Comparison of ENCODE assay signal across 8 cellular contexts in genomic region chr14:60249321-60250251, GRCh38. TPM values are rescaled to one million over a fixed set of nuclear protein-coding genes. Genes with fewer than 3 reads are reported as not detected.
DNase-seq lines count a peak whose midpoint lies in the region; ATAC-seq and TF ChIP-seq lines count a peak whose summit lies in the region.

No MANE protein-coding gene starts in this region.

- H3K27me3 Mint-ChIP-seq in activated naive CD8-positive, alpha-beta T cell treated with anti-CD3 and anti-CD28 coated beads for 36 hours = no peaks in the 10 kb centered on the region

- TF ChIP-seq CTCF in DND-41 (IDR thresholded peaks at IDR 0.05; ENCODE audit: borderline replicate concordance, extremely low read depth, low read length, poor library complexity, severe bottlenecking) (no peak), ovary (IDR thresholded peaks at IDR 0.05) (no peak)

- H3K36me3 ChIP-seq in DND-41 (ENCODE audit: insufficient read depth, low read length) (peaks cover 2% of the 10 kb centered on the region; the same call in 1 of the 2 replicates), KOPT-K1 (ENCODE audit: insufficient read depth, low read length) (no peaks in the 10 kb centered on the region), SK-N-MC (ENCODE audit: insufficient read depth, low read length) (no peaks in the 10 kb centered on the region), ovary (no peaks in the 10 kb centered on the region), thymus (ENCODE audit: control insufficient read depth, insufficient read depth) (no peaks in the 10 kb centered on the region)

- H2AFZ ChIP-seq in DND-41 (ENCODE audit: low read depth, low read length) = peak overlapping the region; percentile 35

- no peak for TF ChIP-seq POLR2A in ovary (IDR thresholded peaks at IDR 0.05)

- 0 to 1% (median 0%) methylated on average over 70 to 103 of the region's 107 CpGs for WGBS in ovary, 3 donors
- WGBS in thymus = under 1% methylated on average over 107 of the region's 107 CpGs

- H3K9ac ChIP-seq in DND-41 (ENCODE audit: low read depth, low read length) = peak overlapping the region; percentile 93
- peak overlapping the region; percentile 90 for H3K9ac ChIP-seq in SK-N-MC (ENCODE audit: insufficient read length)

- H3K9me3 ChIP-seq in DND-41 (ENCODE audit: insufficient read depth, low read length, severe bottlenecking) = no peaks in the 10 kb centered on the region
- no peaks in the 10 kb centered on the region for H3K9me3 ChIP-seq in KOPT-K1 (ENCODE audit: insufficient read depth, low read length, poor library complexity, severe bottlenecking)
- H3K9me3 ChIP-seq in SK-N-MC (ENCODE audit: low read depth, low read length) = no peaks in the 10 kb centered on the region
- H3K9me3 ChIP-seq in ovary = no peaks in the 10 kb centered on the region
- no peaks in the 10 kb centered on the region for H3K9me3 ChIP-seq in thymus (ENCODE audit: control insufficient read depth)

- ATAC-seq in DND-41 (ENCODE audit: insufficient read depth, low read depth) = peak; percentile 50
- ATAC-seq in GM21723 (IDR thresholded peaks at IDR 0.05; ENCODE audit: unreplicated experiment) = peak; percentile 45
- ATAC-seq in Right ventricle myocardium inferior = peak; percentile 61

- peaks cover 52% of the 10 kb centered on the region for H3K79me2 ChIP-seq in DND-41 (ENCODE audit: insufficient read depth, low read length)

- DNase-seq in DND-41 (peak; percentile 76), SK-N-MC (ENCODE audit: low read depth, low spot score) (no peak), Right ventricle myocardium inferior (ENCODE audit: missing footprints) (peak; percentile 90), ovary (peak; percentile 65 to 80 (median 73))
- peak; percentile 69 for DNase-seq in activated naive CD8-positive, alpha-beta T cell treated with anti-CD3 and anti-CD28 coated beads for 36 hours

- peaks cover 57% of the 10 kb centered on the region for H3K4me1 Mint-ChIP-seq in activated naive CD8-positive, alpha-beta T cell treated with anti-CD3 and anti-CD28 coated beads for 36 hours

- peak overlapping the region; percentile 80 for H3K4me2 ChIP-seq in DND-41 (ENCODE audit: insufficient read depth, low read length)

- peak overlapping the region; percentile 80 for H3K27ac ChIP-seq in DND-41 (ENCODE audit: low read length)
- H3K27ac ChIP-seq in KOPT-K1 (ENCODE audit: low read depth, low read length, poor library complexity, severe bottlenecking) = peak overlapping the region; percentile 98
- peak overlapping the region; percentile 61; the same call in 1 of the 2 replicates for H3K27ac ChIP-seq in SK-N-MC
- H3K27ac ChIP-seq in ovary = peak overlapping the region; percentile 97 to 99
- H3K27ac ChIP-seq in thymus (ENCODE audit: low read depth) = peak overlapping the region; percentile 99

- H4K20me1 ChIP-seq in DND-41 (ENCODE audit: insufficient read depth, low read length) = peaks cover 39% of the 10 kb centered on the region

- peaks cover 1% of the 10 kb centered on the region for H3K9me3 Mint-ChIP-seq in activated naive CD8-positive, alpha-beta T cell treated with anti-CD3 and anti-CD28 coated beads for 36 hours

- H3K36me3 Mint-ChIP-seq in activated naive CD8-positive, alpha-beta T cell treated with anti-CD3 and anti-CD28 coated beads for 36 hours = peaks cover 14% of the 10 kb centered on the region

- peak overlapping the region; percentile 83 for H3K4me3 Mint-ChIP-seq in activated naive CD8-positive, alpha-beta T cell treated with anti-CD3 and anti-CD28 coated beads for 36 hours

- no peak for TF ChIP-seq EP300 in ovary (IDR thresholded peaks at IDR 0.05)

- H3K27ac Mint-ChIP-seq in activated naive CD8-positive, alpha-beta T cell treated with anti-CD3 and anti-CD28 coated beads for 36 hours = peak overlapping the region; percentile 78

- H3K4me1 ChIP-seq in DND-41 (ENCODE audit: insufficient read depth, low read length) (peaks cover 47% of the 10 kb centered on the region), ovary (ENCODE audit: insufficient read depth) (peaks cover 4% of the 10 kb centered on the region), thymus (ENCODE audit: control insufficient read depth, insufficient read depth, low read length) (peaks cover 9% of the 10 kb centered on the region)

- no peaks in the 10 kb centered on the region for H3K27me3 ChIP-seq in DND-41 (ENCODE audit: insufficient read depth, low read length, poor library complexity)
- no peaks in the 10 kb centered on the region for H3K27me3 ChIP-seq in ovary
- no peaks in the 10 kb centered on the region for H3K27me3 ChIP-seq in thymus (ENCODE audit: control insufficient read depth, insufficient read depth)

- intact Hi-C loops in Right ventricle myocardium inferior (cut with DNase I) = loop anchor here (2.0 to 5.0 kb wide), 3 partner anchors 53 to 159 kb away; partner anchors contain the start of gene PCNX4
- intact Hi-C loops in ovary (cut with DNase I) = loop anchor here in 2 of 4 donors (2.0 to 10.0 kb wide), 3 partner anchors 85 to 157 kb away; partner anchors contain the start of genes DHRS7 (in 1 of the 2) and PCNX4 (in 1 of the 2)

- H3K4me3 ChIP-seq in DND-41 (ENCODE audit: low read depth in 1 of 2, low read length in 2 of 2) (peak overlapping the region; percentile 62 to 67; a peak in 3 of 4 replicates), SK-N-MC (peak overlapping the region; percentile 92), ovary (peak overlapping the region; percentile 91), thymus (ENCODE audit: low read length) (peak overlapping the region; percentile 96)

RNA-seq across cellular contexts. Expression of gene PPM1A, which starts 0.6 kb away (rescaled TPM):
- 10 to 100 TPM; 40.5 to 47.2 TPM for total RNA-seq in activated naive CD8-positive, alpha-beta T cell treated with anti-CD3 and anti-CD28 coated beads for 36 hours
- total RNA-seq in Right ventricle myocardium inferior = 119 TPM
- total RNA-seq in ovary = 10 to 100 TPM; 24.4 to 44.7 (median 43.2) TPM
- polyA plus RNA-seq in ovary = 10 to 100 TPM; 15.0 to 34.2 TPM
- 41.6 TPM for polyA plus RNA-seq in thymus
